8 cellular contexts compared by ENCODE assay signal in genomic region chr2:64488050-64488974, GRCh38. TPM values are rescaled to one million over a fixed set of nuclear protein-coding genes. Genes with fewer than 3 reads are reported as not detected.
DNase-seq lines count a peak whose midpoint lies in the region; ATAC-seq and TF ChIP-seq lines count a peak whose summit lies in the region.

No MANE protein-coding gene starts in this region.

- peak; percentile 95 for TF ChIP-seq CTCF in foreskin fibroblast (IDR thresholded peaks at IDR 0.05; ENCODE audit: low read depth, low read length)
- peak; percentile 98 for TF ChIP-seq CTCF in osteocyte (IDR thresholded peaks at IDR 0.05)
- peak; percentile 74 to 97 (median 77) for TF ChIP-seq CTCF in testis (IDR thresholded peaks at IDR 0.05)

- intact Hi-C loops in activated T-helper 1 cell treated with anti-CD3 and anti-CD28 coated beads, Interleukin-12 subunit alpha, Interleukin-12 subunit beta, Interleukin-2, Interleukin-4 antibody, amounts not matched to agents 30 ng/mL and 10 ng/mL and 1 ng/mL, durations not matched to agents 14 hours and 24 hours and 36 hours (cut with micrococcal nuclease) = loop anchor here (1.0 kb wide), 2 partner anchors 157 to 439 kb away; no protein-coding TSS in a partner anchor
- intact Hi-C loops in testis (cut with DNase I; ENCODE audit: low total_unique reads) = loop anchor here (10.0 kb wide), 1 partner anchor 154 kb away; no protein-coding TSS in a partner anchor

- H3K27ac ChIP-seq in testis = no peak overlapping the region

- no peak overlapping the region for H3K4me3 Mint-ChIP-seq in activated T-helper 1 cell treated with anti-CD3 and anti-CD28 coated beads, Interleukin-12 subunit alpha, Interleukin-12 subunit beta, Interleukin-2, Interleukin-4 antibody, amounts not matched to agents 30 ng/mL and 10 ng/mL and 1 ng/mL, durations not matched to agents 14 hours and 24 hours and 36 hours
- H3K4me3 Mint-ChIP-seq in osteocyte (ENCODE audit: unreplicated experiment) = no peak overlapping the region

- H3K4me3 ChIP-seq in foreskin fibroblast (ENCODE audit: low read depth in 1 of 2, low read length in 2 of 2) = no peak overlapping the region
- no peak overlapping the region for H3K4me3 ChIP-seq in testis

- peaks cover 8% of the 10 kb centered on the region for H3K4me1 Mint-ChIP-seq in activated T-helper 1 cell treated with anti-CD3 and anti-CD28 coated beads, Interleukin-12 subunit alpha, Interleukin-12 subunit beta, Interleukin-2, Interleukin-4 antibody, amounts not matched to agents 30 ng/mL and 10 ng/mL and 1 ng/mL, durations not matched to agents 14 hours and 24 hours and 36 hours (ENCODE audit: low read depth)
- H3K4me1 Mint-ChIP-seq in osteocyte (ENCODE audit: unreplicated experiment) = peaks cover 16% of the 10 kb centered on the region

- 36 to 51% methylated on average over 12 to 20 of the region's 20 CpGs for WGBS in testis, 2 donors

- H3K27me3 ChIP-seq in testis = no peaks in the 10 kb centered on the region

- H3K27me3 Mint-ChIP-seq in activated T-helper 1 cell treated with anti-CD3 and anti-CD28 coated beads, Interleukin-12 subunit alpha, Interleukin-12 subunit beta, Interleukin-2, Interleukin-4 antibody, amounts not matched to agents 30 ng/mL and 10 ng/mL and 1 ng/mL, durations not matched to agents 14 hours and 24 hours and 36 hours (ENCODE audit: insufficient read depth) = peaks cover 24% of the 10 kb centered on the region
- H3K27me3 Mint-ChIP-seq in osteocyte (ENCODE audit: unreplicated experiment) = peaks cover 23% of the 10 kb centered on the region

- ATAC-seq in HG03520 (IDR thresholded peaks at IDR 0.05; ENCODE audit: unreplicated experiment) = peak; percentile 68

- no peaks in the 10 kb centered on the region for H3K9me3 ChIP-seq in testis

- H3K4me1 ChIP-seq in testis = no peaks in the 10 kb centered on the region

- H3K36me3 ChIP-seq in testis (ENCODE audit: low read depth, missing control alignments) = no peaks in the 10 kb centered on the region

- no peaks in the 10 kb centered on the region for H3K9me3 Mint-ChIP-seq in activated T-helper 1 cell treated with anti-CD3 and anti-CD28 coated beads, Interleukin-12 subunit alpha, Interleukin-12 subunit beta, Interleukin-2, Interleukin-4 antibody, amounts not matched to agents 30 ng/mL and 10 ng/mL and 1 ng/mL, durations not matched to agents 14 hours and 24 hours and 36 hours
- no peaks in the 10 kb centered on the region for H3K9me3 Mint-ChIP-seq in osteocyte (ENCODE audit: unreplicated experiment)

- no peaks in the 10 kb centered on the region for H3K36me3 Mint-ChIP-seq in activated T-helper 1 cell treated with anti-CD3 and anti-CD28 coated beads, Interleukin-12 subunit alpha, Interleukin-12 subunit beta, Interleukin-2, Interleukin-4 antibody, amounts not matched to agents 30 ng/mL and 10 ng/mL and 1 ng/mL, durations not matched to agents 14 hours and 24 hours and 36 hours (ENCODE audit: low read depth)
- H3K36me3 Mint-ChIP-seq in osteocyte (ENCODE audit: unreplicated experiment) = no peaks in the 10 kb centered on the region

- DNase-seq in NCI-H2081 (lab: John Stamatoyannopoulos, UW) (peak; percentile 65 to 70), NCI-H2081 treated with DMSO at 0.1 percent for 48 hours (lab: John Stamatoyannopoulos, UW) (no peak), RPMI7951 (ENCODE audit: low read depth) (peak; percentile 41), foreskin fibroblast (peak; percentile 26 to 78), osteocyte (ENCODE audit: extremely low spot score, unreplicated experiment) (peak; percentile 88), testis (peak; percentile 77)
- peak; percentile 53 for DNase-seq in activated T-helper 1 cell treated with anti-CD3 and anti-CD28 coated beads, Interleukin-12 subunit alpha, Interleukin-12 subunit beta, Interleukin-2, Interleukin-4 antibody, amounts not matched to agents 30 ng/mL and 10 ng/mL and 1 ng/mL, durations not matched to agents 14 hours and 24 hours and 36 hours (ENCODE audit: low spot score)

- no peak overlapping the region for H3K27ac Mint-ChIP-seq in activated T-helper 1 cell treated with anti-CD3 and anti-CD28 coated beads, Interleukin-12 subunit alpha, Interleukin-12 subunit beta, Interleukin-2, Interleukin-4 antibody, amounts not matched to agents 30 ng/mL and 10 ng/mL and 1 ng/mL, durations not matched to agents 14 hours and 24 hours and 36 hours
- H3K27ac Mint-ChIP-seq in osteocyte (ENCODE audit: unreplicated experiment) = no peak overlapping the region

- no peak for TF ChIP-seq POLR2A in testis (IDR thresholded peaks at IDR 0.05)

RNA-seq across cellular contexts. Expression of gene LGALSL, which starts 34.4 kb away (rescaled TPM):
- under 0.01 and 0.20 TPM in 2 replicates for total RNA-seq in RPMI7951 (2014; rRNA removed; shearing (Covaris generic))
- total RNA-seq in activated T-helper 1 cell treated with anti-CD3 and anti-CD28 coated beads, Interleukin-12 subunit alpha, Interleukin-12 subunit beta, Interleukin-2, Interleukin-4 antibody, amounts not matched to agents 30 ng/mL and 10 ng/mL and 1 ng/mL, durations not matched to agents 14 hours and 24 hours and 36 hours = 2.5 and 3.1 TPM in 2 replicates
- total RNA-seq in osteocyte = 7.4 and 9.5 TPM in 2 replicates
- total RNA-seq in testis = 10 to 100 TPM; 10.8 to 13.4 TPM
- 11.3 TPM for polyA plus RNA-seq in testis (ENCODE audit: insufficient read depth, low read depth, low replicate concordance)

RNA-seq across cellular contexts. Expression of gene AFTPH, which starts 35.8 kb away (rescaled TPM):
- total RNA-seq in RPMI7951 (2014; rRNA removed; shearing (Covaris generic)) = 21.2 and 29.1 TPM in 2 replicates
- total RNA-seq in activated T-helper 1 cell treated with anti-CD3 and anti-CD28 coated beads, Interleukin-12 subunit alpha, Interleukin-12 subunit beta, Interleukin-2, Interleukin-4 antibody, amounts not matched to agents 30 ng/mL and 10 ng/mL and 1 ng/mL, durations not matched to agents 14 hours and 24 hours and 36 hours = 42.4 and 43.4 TPM in 2 replicates
- total RNA-seq in osteocyte = 15.5 and 16.9 TPM in 2 replicates
- 10 to 100 TPM; 43.9 to 56.1 TPM for total RNA-seq in testis
- 38.7 TPM for polyA plus RNA-seq in testis (ENCODE audit: insufficient read depth, low read depth, low replicate concordance)
